ENCODE assay signal across 1 cellular context in genomic region chr1:214471458-214471857, GRCh38.
TF ChIP-seq lines count a peak whose summit lies in the region.

No MANE protein-coding gene starts in this region.

TF ChIP-seq in K562, 482 proteins besides CTCF, POLR2A, EP300 and RAD21 (continues in another document):
- no peak for TF ChIP-seq ZNF639 (CRISPR knock-in tag; conservative IDR thresholded peaks at IDR 0.05 in 1 of 2, IDR thresholded peaks at IDR 0.05 in 1 of 2)
- no peak for TF ChIP-seq PRMT5 (CRISPR knock-in tag; IDR thresholded peaks at IDR 0.05)
- TF ChIP-seq ETS2 (tag; IDR thresholded peaks at IDR 0.05; ENCODE audit: borderline replicate concordance, poor library complexity, severe bottlenecking), result no peak
- TF ChIP-seq PTRF (tag; IDR thresholded peaks at IDR 0.05), result no peak
- TF ChIP-seq ZNF444 (CRISPR knock-in tag; IDR thresholded peaks at IDR 0.05), result no peak
- TF ChIP-seq U2AF2 (optimal IDR thresholded peaks at IDR 0.05; ENCODE audit: low read depth, low read length), result no peak
- TF ChIP-seq TAF1 (IDR thresholded peaks at IDR 0.05; ENCODE audit: control insufficient read depth, extremely low read depth, insufficient read depth, low read length, severe bottlenecking), result no peak
- TF ChIP-seq RBFOX2 (IDR thresholded peaks at IDR 0.05; ENCODE audit: low read depth, low read length), result no peak
- TF ChIP-seq PPARD (CRISPR knock-in tag; IDR thresholded peaks at IDR 0.05), result no peak
- no peak for TF ChIP-seq TFAM (CRISPR knock-in tag; conservative IDR thresholded peaks at IDR 0.05)
- TF ChIP-seq CEBPZ (IDR thresholded peaks at IDR 0.05; ENCODE audit: borderline replicate concordance, low read depth, low read length), result no peak
- 0 out of 2 replicates have a peak, but pooled peaks have one; percentile 47 for TF ChIP-seq ZNF316 (IDR thresholded peaks at IDR 0.05)
- no peak for TF ChIP-seq RERE (CRISPR knock-in tag; IDR thresholded peaks at IDR 0.05; ENCODE audit: borderline replicate concordance)
- TF ChIP-seq ZNF263 (CRISPR knock-in tag; IDR thresholded peaks at IDR 0.05; ENCODE audit: borderline replicate concordance), result no peak
- TF ChIP-seq HDGF (IDR thresholded peaks at IDR 0.05), result no peak
- no peak for TF ChIP-seq PRDM10 (IDR thresholded peaks at IDR 0.05; ENCODE audit: partially characterized antibody)
- TF ChIP-seq NFE2 (IDR thresholded peaks at IDR 0.05; ENCODE audit: low read depth), result peak; percentile 31; the same call in 1 of the 2 replicates
- TF ChIP-seq CBFA2T3 (IDR thresholded peaks at IDR 0.05), result no peak
- no peak for TF ChIP-seq ZBTB12 (CRISPR knock-in tag; IDR thresholded peaks at IDR 0.05)
- peak; percentile 66 for TF ChIP-seq MAFG (tag; conservative IDR thresholded peaks at IDR 0.05)
- no peak for TF ChIP-seq VEZF1 (CRISPR knock-in tag; IDR thresholded peaks at IDR 0.05)
- no peak for TF ChIP-seq SMAD4 (CRISPR knock-in tag; conservative IDR thresholded peaks at IDR 0.05)
- TF ChIP-seq ZFP1 (CRISPR knock-in tag; IDR thresholded peaks at IDR 0.05), result no peak
- TF ChIP-seq ELK3 (CRISPR knock-in tag; IDR thresholded peaks at IDR 0.05), result no peak
- no peak for TF ChIP-seq SNIP1 (IDR thresholded peaks at IDR 0.05; ENCODE audit: low read depth)
- no peak for TF ChIP-seq KDM4B (IDR thresholded peaks at IDR 0.05; ENCODE audit: borderline replicate concordance in 2 of 2, low read depth in 1 of 2)
- TF ChIP-seq RBM25 (IDR thresholded peaks at IDR 0.05; ENCODE audit: low read depth, low read length, severe bottlenecking), result no peak
